In the genomic region with DNA sequence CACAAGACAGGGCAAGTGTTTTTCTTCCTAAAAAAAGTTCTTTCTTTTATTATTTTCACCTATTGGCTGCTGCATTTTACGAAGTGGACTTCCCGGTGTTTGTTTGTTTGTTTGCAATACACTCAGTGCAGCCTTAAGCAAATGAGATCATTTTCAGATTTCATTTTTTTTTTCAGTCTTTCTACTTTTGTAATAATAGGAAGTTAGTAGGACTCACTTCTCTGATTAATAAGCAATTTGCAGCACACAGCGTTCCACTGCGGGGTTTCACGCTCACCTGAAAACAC, we compare ENCODE assay signal across 1 cellular context.
TF ChIP-seq lines count a peak whose summit lies in the region.

No MANE protein-coding gene starts in this region.

TF ChIP-seq in GM23338, 12 proteins besides CTCF, POLR2A, EP300 and RAD21 (continued from another document):
- TF ChIP-seq, protein P1, sequence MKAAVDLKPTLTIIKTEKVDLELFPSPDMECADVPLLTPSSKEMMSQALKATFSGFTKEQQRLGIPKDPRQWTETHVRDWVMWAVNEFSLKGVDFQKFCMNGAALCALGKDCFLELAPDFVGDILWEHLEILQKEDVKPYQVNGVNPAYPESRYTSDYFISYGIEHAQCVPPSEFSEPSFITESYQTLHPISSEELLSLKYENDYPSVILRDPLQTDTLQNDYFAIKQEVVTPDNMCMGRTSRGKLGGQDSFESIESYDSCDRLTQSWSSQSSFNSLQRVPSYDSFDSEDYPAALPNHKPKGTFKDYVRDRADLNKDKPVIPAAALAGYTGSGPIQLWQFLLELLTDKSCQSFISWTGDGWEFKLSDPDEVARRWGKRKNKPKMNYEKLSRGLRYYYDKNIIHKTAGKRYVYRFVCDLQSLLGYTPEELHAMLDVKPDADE (IDR thresholded peaks at IDR 0.05), result no peak
- TF ChIP-seq, protein P2, sequence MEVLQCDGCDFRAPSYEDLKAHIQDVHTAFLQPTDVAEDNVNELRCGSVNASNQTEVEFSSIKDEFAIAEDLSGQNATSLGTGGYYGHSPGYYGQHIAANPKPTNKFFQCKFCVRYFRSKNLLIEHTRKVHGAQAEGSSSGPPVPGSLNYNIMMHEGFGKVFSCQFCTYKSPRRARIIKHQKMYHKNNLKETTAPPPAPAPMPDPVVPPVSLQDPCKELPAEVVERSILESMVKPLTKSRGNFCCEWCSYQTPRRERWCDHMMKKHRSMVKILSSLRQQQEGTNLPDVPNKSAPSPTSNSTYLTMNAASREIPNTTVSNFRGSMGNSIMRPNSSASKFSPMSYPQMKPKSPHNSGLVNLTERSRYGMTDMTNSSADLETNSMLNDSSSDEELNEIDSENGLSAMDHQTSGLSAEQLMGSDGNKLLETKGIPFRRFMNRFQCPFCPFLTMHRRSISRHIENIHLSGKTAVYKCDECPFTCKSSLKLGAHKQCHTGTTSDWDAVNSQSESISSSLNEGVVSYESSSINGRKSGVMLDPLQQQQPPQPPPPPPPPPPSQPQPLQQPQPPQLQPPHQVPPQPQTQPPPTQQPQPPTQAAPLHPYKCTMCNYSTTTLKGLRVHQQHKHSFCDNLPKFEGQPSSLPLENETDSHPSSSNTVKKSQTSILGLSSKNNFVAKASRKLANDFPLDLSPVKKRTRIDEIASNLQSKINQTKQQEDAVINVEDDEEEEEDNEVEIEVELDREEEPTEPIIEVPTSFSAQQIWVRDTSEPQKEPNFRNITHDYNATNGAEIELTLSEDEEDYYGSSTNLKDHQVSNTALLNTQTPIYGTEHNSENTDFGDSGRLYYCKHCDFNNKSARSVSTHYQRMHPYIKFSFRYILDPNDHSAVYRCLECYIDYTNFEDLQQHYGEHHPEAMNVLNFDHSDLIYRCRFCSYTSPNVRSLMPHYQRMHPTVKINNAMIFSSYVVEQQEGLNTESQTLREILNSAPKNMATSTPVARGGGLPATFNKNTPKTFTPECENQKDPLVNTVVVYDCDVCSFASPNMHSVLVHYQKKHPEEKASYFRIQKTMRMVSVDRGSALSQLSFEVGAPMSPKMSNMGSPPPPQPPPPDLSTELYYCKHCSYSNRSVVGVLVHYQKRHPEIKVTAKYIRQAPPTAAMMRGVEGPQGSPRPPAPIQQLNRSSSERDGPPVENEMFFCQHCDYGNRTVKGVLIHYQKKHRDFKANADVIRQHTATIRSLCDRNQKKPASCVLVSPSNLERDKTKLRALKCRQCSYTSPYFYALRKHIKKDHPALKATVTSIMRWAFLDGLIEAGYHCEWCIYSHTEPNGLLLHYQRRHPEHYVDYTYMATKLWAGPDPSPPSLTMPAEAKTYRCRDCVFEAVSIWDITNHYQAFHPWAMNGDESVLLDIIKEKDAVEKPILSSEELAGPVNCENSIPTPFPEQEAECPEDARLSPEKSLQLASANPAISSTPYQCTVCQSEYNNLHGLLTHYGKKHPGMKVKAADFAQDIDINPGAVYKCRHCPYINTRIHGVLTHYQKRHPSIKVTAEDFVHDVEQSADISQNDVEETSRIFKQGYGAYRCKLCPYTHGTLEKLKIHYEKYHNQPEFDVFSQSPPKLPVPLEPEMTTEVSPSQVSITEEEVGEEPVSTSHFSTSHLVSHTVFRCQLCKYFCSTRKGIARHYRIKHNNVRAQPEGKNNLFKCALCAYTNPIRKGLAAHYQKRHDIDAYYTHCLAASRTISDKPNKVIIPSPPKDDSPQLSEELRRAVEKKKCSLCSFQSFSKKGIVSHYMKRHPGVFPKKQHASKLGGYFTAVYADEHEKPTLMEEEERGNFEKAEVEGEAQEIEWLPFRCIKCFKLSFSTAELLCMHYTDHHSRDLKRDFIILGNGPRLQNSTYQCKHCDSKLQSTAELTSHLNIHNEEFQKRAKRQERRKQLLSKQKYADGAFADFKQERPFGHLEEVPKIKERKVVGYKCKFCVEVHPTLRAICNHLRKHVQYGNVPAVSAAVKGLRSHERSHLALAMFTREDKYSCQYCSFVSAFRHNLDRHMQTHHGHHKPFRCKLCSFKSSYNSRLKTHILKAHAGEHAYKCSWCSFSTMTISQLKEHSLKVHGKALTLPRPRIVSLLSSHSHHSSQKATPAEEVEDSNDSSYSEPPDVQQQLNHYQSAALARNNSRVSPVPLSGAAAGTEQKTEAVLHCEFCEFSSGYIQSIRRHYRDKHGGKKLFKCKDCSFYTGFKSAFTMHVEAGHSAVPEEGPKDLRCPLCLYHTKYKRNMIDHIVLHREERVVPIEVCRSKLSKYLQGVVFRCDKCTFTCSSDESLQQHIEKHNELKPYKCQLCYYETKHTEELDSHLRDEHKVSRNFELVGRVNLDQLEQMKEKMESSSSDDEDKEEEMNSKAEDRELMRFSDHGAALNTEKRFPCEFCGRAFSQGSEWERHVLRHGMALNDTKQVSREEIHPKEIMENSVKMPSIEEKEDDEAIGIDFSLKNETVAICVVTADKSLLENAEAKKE (CRISPR knock-in tag; IDR thresholded peaks at IDR 0.05), result no peak
- TF ChIP-seq, protein P3, sequence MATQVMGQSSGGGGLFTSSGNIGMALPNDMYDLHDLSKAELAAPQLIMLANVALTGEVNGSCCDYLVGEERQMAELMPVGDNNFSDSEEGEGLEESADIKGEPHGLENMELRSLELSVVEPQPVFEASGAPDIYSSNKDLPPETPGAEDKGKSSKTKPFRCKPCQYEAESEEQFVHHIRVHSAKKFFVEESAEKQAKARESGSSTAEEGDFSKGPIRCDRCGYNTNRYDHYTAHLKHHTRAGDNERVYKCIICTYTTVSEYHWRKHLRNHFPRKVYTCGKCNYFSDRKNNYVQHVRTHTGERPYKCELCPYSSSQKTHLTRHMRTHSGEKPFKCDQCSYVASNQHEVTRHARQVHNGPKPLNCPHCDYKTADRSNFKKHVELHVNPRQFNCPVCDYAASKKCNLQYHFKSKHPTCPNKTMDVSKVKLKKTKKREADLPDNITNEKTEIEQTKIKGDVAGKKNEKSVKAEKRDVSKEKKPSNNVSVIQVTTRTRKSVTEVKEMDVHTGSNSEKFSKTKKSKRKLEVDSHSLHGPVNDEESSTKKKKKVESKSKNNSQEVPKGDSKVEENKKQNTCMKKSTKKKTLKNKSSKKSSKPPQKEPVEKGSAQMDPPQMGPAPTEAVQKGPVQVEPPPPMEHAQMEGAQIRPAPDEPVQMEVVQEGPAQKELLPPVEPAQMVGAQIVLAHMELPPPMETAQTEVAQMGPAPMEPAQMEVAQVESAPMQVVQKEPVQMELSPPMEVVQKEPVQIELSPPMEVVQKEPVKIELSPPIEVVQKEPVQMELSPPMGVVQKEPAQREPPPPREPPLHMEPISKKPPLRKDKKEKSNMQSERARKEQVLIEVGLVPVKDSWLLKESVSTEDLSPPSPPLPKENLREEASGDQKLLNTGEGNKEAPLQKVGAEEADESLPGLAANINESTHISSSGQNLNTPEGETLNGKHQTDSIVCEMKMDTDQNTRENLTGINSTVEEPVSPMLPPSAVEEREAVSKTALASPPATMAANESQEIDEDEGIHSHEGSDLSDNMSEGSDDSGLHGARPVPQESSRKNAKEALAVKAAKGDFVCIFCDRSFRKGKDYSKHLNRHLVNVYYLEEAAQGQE (IDR thresholded peaks at IDR 0.05; ENCODE audit: unreplicated experiment), result no peak
